In genomic region chr14:76957224-76957881, GRCh38 we compare ENCODE assay signal across 8 cellular contexts.
DNase-seq lines count a peak whose midpoint lies in the region; TF ChIP-seq lines count a peak whose summit lies in the region.

No MANE protein-coding gene starts in this region.

- H2BK5ac ChIP-seq in neuronal stem cell (ENCODE audit: low read length) = no peak overlapping the region

- intact Hi-C loops in colonic mucosa (cut with DNase I) = loop anchor here (5.0 kb wide), 2 partner anchors 40 to 70 kb away; partner anchors contain the start of gene IRF2BPL

- H3K9me3 ChIP-seq in colonic mucosa (no peaks in the 10 kb centered on the region), neuronal stem cell (replicated peaks in 1 of 2; ENCODE audit: control insufficient read depth in 2 of 2, insufficient read depth in 1 of 2, low read depth in 1 of 2, low read length in 2 of 2) (no peaks in the 10 kb centered on the region)

- no peak overlapping the region for H4K91ac ChIP-seq in neuronal stem cell (ENCODE audit: low read depth, low read length, poor library complexity)

- H3K4me1 ChIP-seq in colonic mucosa (peaks cover 6% of the 10 kb centered on the region), neuronal stem cell (ENCODE audit: control insufficient read depth in 2 of 2, insufficient read depth in 1 of 2, low read depth in 1 of 2, low read length in 2 of 2) (peaks cover 17 to 46% of the 10 kb centered on the region in 2 donors)

- H3K4me2 ChIP-seq in neuronal stem cell (ENCODE audit: insufficient read depth, low read length, poor library complexity, severe bottlenecking) = no peak overlapping the region

- H3K23ac ChIP-seq in neuronal stem cell (ENCODE audit: low read depth, low read length, poor library complexity) = no peak overlapping the region

- DNase-seq in Daoy (ENCODE audit: low read depth) = peak; percentile 66
- DNase-seq in NCI-H2196 (lab: John Stamatoyannopoulos, UW; ENCODE audit: unreplicated experiment) = peak; percentile 42
- no peak for DNase-seq in colonic mucosa
- DNase-seq in neuronal stem cell (ENCODE audit: low spot score) = no peak
- DNase-seq in iPS-NIHi11 (ENCODE audit: low spot score) = no peak
- no peak for DNase-seq in NCI-H2171 (lab: John Stamatoyannopoulos, UW)
- no peak for DNase-seq in NCI-H1930 (lab: John Stamatoyannopoulos, UW)
- no peak for DNase-seq in NCI-H2029 (lab: John Stamatoyannopoulos, UW)

- TF ChIP-seq CTCF in colonic mucosa (IDR thresholded peaks at IDR 0.05) = no peak

- no peak overlapping the region for H3K4me3 ChIP-seq in colonic mucosa
- peak overlapping the region in 1 of 2 donors; percentile 45 for H3K4me3 ChIP-seq in neuronal stem cell (ENCODE audit: low read length in 2 of 2)

- no peak overlapping the region for H3K14ac ChIP-seq in neuronal stem cell (ENCODE audit: low read length)

- H3K27me3 ChIP-seq in colonic mucosa (no peaks in the 10 kb centered on the region), neuronal stem cell (ENCODE audit: control insufficient read depth in 3 of 3, insufficient read depth in 3 of 3, low read depth in 1 of 3, low read length in 3 of 3) (peaks cover 0 to 3% (median 0%) of the 10 kb centered on the region in 3 experiments)

- peak overlapping the region in 1 of 2 donors; percentile 19 for H3K9ac ChIP-seq in colonic mucosa (ENCODE audit: low read depth in 2 of 2, low read length in 2 of 2)
- no peak overlapping the region for H3K9ac ChIP-seq in neuronal stem cell (ENCODE audit: low read depth, low read length, poor library complexity)

- H2BK120ac ChIP-seq in neuronal stem cell (ENCODE audit: low read depth, low read length) = no peak overlapping the region

- H2AFZ ChIP-seq in neuronal stem cell (ENCODE audit: low read length) = no peak overlapping the region

- H3K36me3 ChIP-seq in colonic mucosa (no peaks in the 10 kb centered on the region), neuronal stem cell (replicated peaks in 1 of 2; ENCODE audit: control insufficient read depth in 2 of 2, insufficient read depth in 2 of 2, low read length in 2 of 2) (no peaks in the 10 kb centered on the region)

- H3K18ac ChIP-seq in neuronal stem cell (ENCODE audit: low read length) = peak overlapping the region; percentile 50

- H2BK15ac ChIP-seq in neuronal stem cell (ENCODE audit: low read length) = no peak overlapping the region

- H3K79me1 ChIP-seq in neuronal stem cell (ENCODE audit: low read depth, low read length) = no peaks in the 10 kb centered on the region

- H2AK5ac ChIP-seq in neuronal stem cell (ENCODE audit: low read depth, low read length) = no peak overlapping the region

- no peak overlapping the region for H4K8ac ChIP-seq in neuronal stem cell (ENCODE audit: low read depth, low read length)

- no peak overlapping the region for H3K4ac ChIP-seq in neuronal stem cell (ENCODE audit: low read length)

- H3K27ac ChIP-seq in colonic mucosa = peak overlapping the region; percentile 88
- H3K27ac ChIP-seq in neuronal stem cell (replicated peaks; ENCODE audit: low read length) = no peak overlapping the region

- no CpG with 5 or more reads among the region's 4 CpGs for WGBS in neuronal stem cell (ENCODE audit: extremely low coverage in 2 of 2, insufficient read length in 2 of 2, insufficient replicate concordance in 1 of 2), 2 donors

- no peak overlapping the region for H2BK12ac ChIP-seq in neuronal stem cell (ENCODE audit: low read length)

Comparison
In these comparisons a context has a peak if more than half of its experiments do, and no peak if none do; other contexts are left out.
1. DNase-seq: peak in Daoy (single experiment) and NCI-H2196 (single experiment); none in colonic mucosa (single experiment), neuronal stem cell (single experiment), iPS-NIHi11 (single experiment), NCI-H2171 (single experiment), NCI-H1930 (0 of 2) and NCI-H2029 (single experiment).